16 cellular contexts compared by ENCODE assay signal in genomic region chr9:95573463-95573862, GRCh38.
"Had no signal": no experiment of that assay in that cellular context is flagged by ENCODE, and none has a peak within 500 bp of the region (broad histone marks: within the 10 kb centered on the region; RNA-seq: fewer than 3 reads in every experiment).

No MANE protein-coding gene starts in this region.

- DNase-seq: IMR-90, Kasumi-1, KG1, MM.1S, NCI-H1092 treated with DMSO at 0.1 percent for 48 hours, NCI-H187, NCI-H2029, NCI-H2081 treated with DMSO at 0.1 percent for 48 hours, NCI-H2171, NCI-H226, NCI-H446, NCI-H510A, Right ventricle myocardium superior, SIG-M5 had no signal

- FAIRE-seq: HepG2, RCC 7860 had no signal
